ENCODE assay signal across 1 cellular context in genomic region chr5:160418561-160419457, GRCh38.
TF ChIP-seq lines count a peak whose summit lies in the region.

TSS of gene SLU7 (minus strand) at chr5:160419081. CDS start at chr5:160415294, 3,787 bp downstream.

TF ChIP-seq in HepG2, 621 proteins besides CTCF, POLR2A, EP300 and RAD21 (continued from another document and continues in another):
- TF ChIP-seq ATF4 (CRISPR knock-in tag; IDR thresholded peaks at IDR 0.05) (peak in 1 of 2 experiments; percentile 39; a peak in 1 of 4 replicates), ZNF556 (CRISPR knock-in tag; IDR thresholded peaks at IDR 0.05; ENCODE audit: borderline replicate concordance) (no peak), ZBED4 (CRISPR knock-in tag; IDR thresholded peaks at IDR 0.05; ENCODE audit: borderline replicate concordance) (no peak), MZF1 (CRISPR knock-in tag; IDR thresholded peaks at IDR 0.05; ENCODE audit: borderline replicate concordance) (no peak), PAF1 (CRISPR knock-in tag; IDR thresholded peaks at IDR 0.05) (no peak), HOXA5 (CRISPR knock-in tag; IDR thresholded peaks at IDR 0.05) (no peak), ZNF629 (CRISPR knock-in tag; conservative IDR thresholded peaks at IDR 0.05) (no peak), KDM3A (CRISPR knock-in tag; IDR thresholded peaks at IDR 0.05; ENCODE audit: low read depth) (no peak), ZNF878 (CRISPR knock-in tag; IDR thresholded peaks at IDR 0.05) (0 out of 2 replicates have a peak, but pooled peaks have one; percentile 24), HMG20A (CRISPR knock-in tag; IDR thresholded peaks at IDR 0.05; ENCODE audit: borderline replicate concordance) (no peak), ZNF609 (CRISPR knock-in tag; IDR thresholded peaks at IDR 0.05; ENCODE audit: borderline replicate concordance) (no peak), ZNF879 (CRISPR knock-in tag; IDR thresholded peaks at IDR 0.05) (no peak), ZBTB14 (CRISPR knock-in tag; IDR thresholded peaks at IDR 0.05) (no peak), HDAC2 (CRISPR knock-in tag; IDR thresholded peaks at IDR 0.05) (no peak; the same call in 1 of the 2 replicates), ZNF234 (CRISPR knock-in tag; conservative IDR thresholded peaks at IDR 0.05) (no peak), ONECUT2 (CRISPR knock-in tag; IDR thresholded peaks at IDR 0.05) (no peak), HNRNPK (IDR thresholded peaks at IDR 0.05; ENCODE audit: low read depth, low read length, poor library complexity, severe bottlenecking) (no peak), THYN1 (CRISPR knock-in tag; IDR thresholded peaks at IDR 0.05; ENCODE audit: borderline replicate concordance, low read depth) (no peak), CREB1 (IDR thresholded peaks at IDR 0.05) (peak; percentile 25; the same call in 1 of the 2 replicates), CREB1 (CRISPR knock-in tag; IDR thresholded peaks at IDR 0.05) (peak; percentile 68), ZKSCAN8 (CRISPR knock-in tag; IDR thresholded peaks at IDR 0.05; ENCODE audit: borderline replicate concordance) (no peak), MAZ (IDR thresholded peaks at IDR 0.05; ENCODE audit: borderline replicate concordance, low read depth, low read length) (peak; percentile 93), MAZ (CRISPR knock-in tag; IDR thresholded peaks at IDR 0.05; ENCODE audit: low read depth) (0 out of 2 replicates have a peak, but pooled peaks have one; percentile 28), MXD3 (CRISPR knock-in tag; IDR thresholded peaks at IDR 0.05) (no peak), YEATS4 (CRISPR knock-in tag; IDR thresholded peaks at IDR 0.05; ENCODE audit: borderline replicate concordance) (0 out of 2 replicates have a peak, but pooled peaks have one; percentile 23), BATF2 (CRISPR knock-in tag; IDR thresholded peaks at IDR 0.05) (no peak), ZNF280D (CRISPR knock-in tag; IDR thresholded peaks at IDR 0.05) (no peak), TEF (CRISPR knock-in tag; IDR thresholded peaks at IDR 0.05) (no peak), CSRNP2 (CRISPR knock-in tag; conservative IDR thresholded peaks at IDR 0.05; ENCODE audit: low read depth) (no peak; the same call in 1 of the 2 replicates), ETV5 (CRISPR knock-in tag; IDR thresholded peaks at IDR 0.05; ENCODE audit: borderline replicate concordance) (peak; percentile 52; the same call in 1 of the 2 replicates), NFYC (CRISPR knock-in tag; IDR thresholded peaks at IDR 0.05) (no peak), CHD4 (IDR thresholded peaks at IDR 0.05; ENCODE audit: borderline replicate concordance, low read length) (no peak), ARID4A (CRISPR knock-in tag; IDR thresholded peaks at IDR 0.05; ENCODE audit: borderline replicate concordance) (peak; percentile 84; the same call in 1 of the 2 replicates), ZNF367 (CRISPR knock-in tag; IDR thresholded peaks at IDR 0.05; ENCODE audit: borderline replicate concordance) (no peak), ZNF326 (CRISPR knock-in tag; IDR thresholded peaks at IDR 0.05; ENCODE audit: borderline replicate concordance) (no peak), ZNF543 (CRISPR knock-in tag; IDR thresholded peaks at IDR 0.05) (no peak)
